In the genomic region with DNA sequence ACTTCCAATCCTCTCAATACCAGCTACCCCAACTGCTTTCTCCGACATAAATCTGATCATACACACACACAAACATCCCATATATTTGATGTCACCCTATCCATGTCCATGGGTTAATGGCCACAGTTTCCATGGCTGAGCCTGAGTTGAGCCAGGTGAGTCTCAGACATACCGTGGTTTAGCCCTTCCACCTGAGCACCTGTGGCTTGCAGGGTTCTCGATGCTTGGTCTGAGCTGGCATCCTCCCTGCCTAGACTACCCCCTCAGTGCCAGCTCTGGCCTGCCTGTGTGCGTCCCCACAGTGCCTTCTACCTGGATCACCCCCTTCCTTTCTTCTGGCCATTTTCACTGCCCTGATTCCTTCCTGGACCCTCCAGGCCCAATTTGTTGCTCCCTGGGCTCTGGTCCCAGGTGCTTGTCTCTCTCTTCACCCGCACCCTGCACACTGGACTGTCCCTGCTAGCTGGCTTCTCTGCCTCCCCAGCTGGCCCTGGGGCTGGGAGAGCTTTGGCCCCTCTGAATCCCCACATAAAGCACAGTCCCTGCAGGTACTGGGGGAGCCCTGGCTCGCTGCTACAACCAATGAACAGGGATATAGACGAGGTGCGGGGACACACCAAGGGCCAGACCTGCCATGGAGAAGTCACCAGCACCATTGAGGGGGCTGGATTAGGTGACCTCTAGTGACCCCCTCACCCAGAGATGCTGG, we compare ENCODE assay signal across 28 cellular contexts. TPM values are rescaled to one million over a fixed set of nuclear protein-coding genes. Genes with fewer than 3 reads are reported as not detected.
A peak's percentile ranks its signal among the peaks of the same experiment; 100 is the strongest.
DNase-seq lines count a peak whose midpoint lies in the region; ATAC-seq, FAIRE-seq and TF ChIP-seq lines count a peak whose summit lies in the region.
"Had no signal": no experiment of that assay in that cellular context is flagged by ENCODE, and none has a peak within 500 bp of the region (broad histone marks: within the 10 kb centered on the region; RNA-seq: fewer than 3 reads in every experiment).

No MANE protein-coding gene starts in this region.

- TF ChIP-seq POLR2A in K562 (conservative IDR thresholded peaks at IDR 0.05) = peak; percentile 47

- H3K9me3 Mint-ChIP-seq in activated CD4-positive, alpha-beta memory T cell treated with anti-CD3 and anti-CD28 coated beads for 36 hours = no peaks in the 10 kb centered on the region
- no peaks in the 10 kb centered on the region for H3K9me3 Mint-ChIP-seq in activated CD4-positive, alpha-beta memory T cell treated with anti-CD3 and anti-CD28 coated beads, Interleukin-2, amount 10 ng/mL, durations not matched to agents 7 days and 5 days
- H3K9me3 Mint-ChIP-seq in HFFc6 (no peaks in the 10 kb centered on the region), neural progenitor cell (no peaks in the 10 kb centered on the region)
- H3K9me3 Mint-ChIP-seq: activated T-cell treated with anti-CD3 and anti-CD28 coated beads, Interleukin-2, amount 50 U/mL, for 72 hours had no signal

- TF ChIP-seq CTCF in HFFc6 (IDR thresholded peaks at IDR 0.05) = no peak
- TF ChIP-seq CTCF in K562 (IDR thresholded peaks at IDR 0.05 in 2 of 3, conservative IDR thresholded peaks at IDR 0.05 in 1 of 3; ENCODE audit: insufficient read depth in 2 of 3, low read depth in 1 of 3, low read length in 3 of 3) = no peak
- no peak for TF ChIP-seq CTCF in neural progenitor cell (IDR thresholded peaks at IDR 0.05)

- intact Hi-C loops in activated CD4-positive, alpha-beta memory T cell treated with anti-CD3 and anti-CD28 coated beads for 36 hours (cut with micrococcal nuclease) = no loop called here
- intact Hi-C loops in K562 (cut with micrococcal nuclease) = no loop called here

- H3K4me1 ChIP-seq in K562 (replicated peaks in 1 of 2; ENCODE audit: control insufficient read depth in 2 of 2, insufficient read depth in 2 of 2, low read length in 2 of 2) = peaks cover 10 to 58% of the 10 kb centered on the region in 2 experiments; a peak in 4 of 5 replicates
- H3K4me1 ChIP-seq in neural progenitor cell = peaks cover 14% of the 10 kb centered on the region
- H3K4me1 ChIP-seq: gastroesophageal sphincter, right atrium auricular region had no signal

- no peaks in the 10 kb centered on the region for H3K27me3 Mint-ChIP-seq in activated CD4-positive, alpha-beta memory T cell treated with anti-CD3 and anti-CD28 coated beads for 36 hours
- H3K27me3 Mint-ChIP-seq in activated CD4-positive, alpha-beta memory T cell treated with anti-CD3 and anti-CD28 coated beads, Interleukin-2, amount 10 ng/mL, durations not matched to agents 7 days and 5 days = no peaks in the 10 kb centered on the region
- H3K27me3 Mint-ChIP-seq in HFFc6 (ENCODE audit: insufficient read depth) = peaks cover 4% of the 10 kb centered on the region
- peaks cover 7% of the 10 kb centered on the region for H3K27me3 Mint-ChIP-seq in neural progenitor cell (ENCODE audit: insufficient read depth, low read depth)

- H3K9me3 ChIP-seq in K562 (replicated peaks; ENCODE audit: control insufficient read depth, insufficient read depth, low read depth, low read length) (no peaks in the 10 kb centered on the region), neural progenitor cell (ENCODE audit: low read depth) (no peaks in the 10 kb centered on the region)
- H3K9me3 ChIP-seq: adrenal gland, BLaER1, gastroesophageal sphincter, right atrium auricular region, suprapubic skin had no signal

- H3K4me2 ChIP-seq in K562 (ENCODE audit: insufficient read depth, low read length) (no peak overlapping the region), neural progenitor cell (peak overlapping the region; percentile 50)
- H3K4me2 ChIP-seq: BLaER1 had no signal

- H4K20me1 ChIP-seq in K562 (replicated peaks; ENCODE audit: control insufficient read depth, insufficient read depth, low read length) = no peaks in the 10 kb centered on the region; the same call in 1 of the 2 replicates
- H4K20me1 ChIP-seq in neural progenitor cell (ENCODE audit: low read depth) = peaks cover 7% of the 10 kb centered on the region

- H3K9me1 ChIP-seq in K562 (ENCODE audit: control insufficient read depth, insufficient read depth, low read length) = peaks cover 3% of the 10 kb centered on the region

- no peak for TF ChIP-seq EP300 in K562 (IDR thresholded peaks at IDR 0.05; ENCODE audit: low read length)

- no peak for DNase-seq in activated CD4-positive, alpha-beta memory T cell treated with anti-CD3 and anti-CD28 coated beads for 36 hours
- no peak for DNase-seq in activated CD4-positive, alpha-beta memory T cell treated with anti-CD3 and anti-CD28 coated beads, Interleukin-2, amount 10 ng/mL, durations not matched to agents 7 days and 5 days
- DNase-seq in HFFc6 (no peak), K562 (ENCODE audit: extremely low read depth in 1 of 4, low spot score in 3 of 4) (no peak), neural progenitor cell (ENCODE audit: low spot score) (no peak)
- DNase-seq: activated CD8-positive, alpha-beta memory T cell treated with anti-CD3 and anti-CD28 coated beads for 24 hours; activated T-cell treated with anti-CD3 and anti-CD28 coated beads, Interleukin-2, amount 50 U/mL, for 72 hours; adrenal gland; DMS153; GDM1; KBM-7; kidney glomerular epithelial cell; MV-4-11; NCI-H1930; NCI-H226; stimulated activated CD8-positive, alpha-beta memory T cell treated with anti-CD3 and anti-CD28 coated beads, Interleukin-4, amount 100 ng/mL, for 48 hours; T-helper 2 cell had no signal

- CTCF ChIA-PET in activated CD4-positive, alpha-beta memory T cell treated with anti-CD3 and anti-CD28 coated beads for 36 hours (lab: Charles Lee) = no interaction called here
- CTCF ChIA-PET in activated CD4-positive, alpha-beta memory T cell treated with anti-CD3 and anti-CD28 coated beads, Interleukin-2, amount 10 ng/mL, durations not matched to agents 7 days and 5 days (lab: Charles Lee) = no interaction called here
- CTCF ChIA-PET in K562 (lab: Yijun Ruan, JAX; ENCODE audit: low intra/inter-chr PET ratio) = no interaction called here

- no peak for FAIRE-seq in K562 (lab: Jason Lieb, UNC)
- FAIRE-seq: A204.1 had no signal

- no peak for TF ChIP-seq RAD21 in K562 (CRISPR knock-in tag; conservative IDR thresholded peaks at IDR 0.05 in 1 of 2, IDR thresholded peaks at IDR 0.05 in 1 of 2)

- no peaks in the 10 kb centered on the region for H3K4me1 Mint-ChIP-seq in activated CD4-positive, alpha-beta memory T cell treated with anti-CD3 and anti-CD28 coated beads for 36 hours (ENCODE audit: low read depth)
- no peaks in the 10 kb centered on the region for H3K4me1 Mint-ChIP-seq in activated CD4-positive, alpha-beta memory T cell treated with anti-CD3 and anti-CD28 coated beads, Interleukin-2, amount 10 ng/mL, durations not matched to agents 7 days and 5 days
- peaks cover 24% of the 10 kb centered on the region for H3K4me1 Mint-ChIP-seq in HFFc6 (ENCODE audit: low read depth)
- H3K4me1 Mint-ChIP-seq in neural progenitor cell = peaks cover 7% of the 10 kb centered on the region

- 83% methylated on average over 8 of the region's 8 CpGs for WGBS in K562 (ENCODE audit: insufficient coverage, low coverage, missing lambda C conversion rate)

- H2AFZ ChIP-seq in K562 (ENCODE audit: low read depth, low read length) (no peak overlapping the region), neural progenitor cell (replicated peaks) (no peak overlapping the region)

- H3K27ac Mint-ChIP-seq in activated CD4-positive, alpha-beta memory T cell treated with anti-CD3 and anti-CD28 coated beads for 36 hours = peak overlapping the region; percentile 9
- H3K27ac Mint-ChIP-seq in activated CD4-positive, alpha-beta memory T cell treated with anti-CD3 and anti-CD28 coated beads, Interleukin-2, amount 10 ng/mL, durations not matched to agents 7 days and 5 days = no peak overlapping the region
- H3K27ac Mint-ChIP-seq in HFFc6 = peak overlapping the region; percentile 75
- H3K27ac Mint-ChIP-seq in neural progenitor cell = peak overlapping the region; percentile 63
- H3K27ac Mint-ChIP-seq: activated T-cell treated with anti-CD3 and anti-CD28 coated beads, Interleukin-2, amount 50 U/mL, for 72 hours had no signal

- H3K27me3 ChIP-seq in K562 (ENCODE audit: control insufficient read depth in 2 of 2, insufficient read depth in 2 of 2, low read length in 2 of 2) = no peaks in the 10 kb centered on the region
- H3K27me3 ChIP-seq in neural progenitor cell = no peaks in the 10 kb centered on the region
- H3K27me3 ChIP-seq: adrenal gland, BLaER1, cardiac muscle cell, gastroesophageal sphincter, right atrium auricular region, suprapubic skin had no signal

- no peak overlapping the region for H3K4me3 Mint-ChIP-seq in activated CD4-positive, alpha-beta memory T cell treated with anti-CD3 and anti-CD28 coated beads for 36 hours
- no peak overlapping the region for H3K4me3 Mint-ChIP-seq in activated CD4-positive, alpha-beta memory T cell treated with anti-CD3 and anti-CD28 coated beads, Interleukin-2, amount 10 ng/mL, durations not matched to agents 7 days and 5 days
- H3K4me3 Mint-ChIP-seq in HFFc6 = no peak overlapping the region
- H3K4me3 Mint-ChIP-seq in neural progenitor cell = peak overlapping the region; percentile 23
- H3K4me3 Mint-ChIP-seq: activated T-cell treated with anti-CD3 and anti-CD28 coated beads, Interleukin-2, amount 50 U/mL, for 72 hours had no signal

- peak overlapping the region in 1 of 2 experiments; percentile 80; a peak in 1 of 4 replicates for H3K9ac ChIP-seq in K562 (ENCODE audit: insufficient read depth in 1 of 2, low read depth in 2 of 2, low read length in 2 of 2)
- H3K9ac ChIP-seq in neural progenitor cell = no peak overlapping the region
- H3K9ac ChIP-seq: BLaER1 had no signal

- H3K4me3 ChIP-seq in K562 (no peak overlapping the region), neural progenitor cell (no peak overlapping the region)
- H3K4me3 ChIP-seq: adrenal gland, BLaER1, cardiac muscle cell, gastroesophageal sphincter, right atrium auricular region, suprapubic skin had no signal

- H3K79me2 ChIP-seq in K562 (ENCODE audit: control insufficient read depth, insufficient read depth, low read length) (no peaks in the 10 kb centered on the region), neural progenitor cell (ENCODE audit: low read depth) (no peaks in the 10 kb centered on the region)

- H3K36me3 ChIP-seq in K562 (ENCODE audit: control insufficient read depth, insufficient read depth, low read length) (peaks cover 37% of the 10 kb centered on the region; the same call in 2 of the 3 replicates), neural progenitor cell (no peaks in the 10 kb centered on the region)
- H3K36me3 ChIP-seq: right atrium auricular region had no signal

- POLR2A ChIA-PET in activated CD4-positive, alpha-beta memory T cell treated with anti-CD3 and anti-CD28 coated beads for 36 hours (lab: Charles Lee) = interaction anchor here (0.8 to 1.6 kb wide), 2 partner anchors 8 to 27 kb away, joined by 3 to 4 read pairs; no protein-coding TSS in a partner anchor
- POLR2A ChIA-PET in activated CD4-positive, alpha-beta memory T cell treated with anti-CD3 and anti-CD28 coated beads, Interleukin-2, amount 10 ng/mL, durations not matched to agents 7 days and 5 days (lab: Charles Lee) = no interaction called here
- POLR2A ChIA-PET in K562 (lab: Yijun Ruan, JAX) = interaction anchor here (0.6 to 3.8 kb wide), 3 partner anchors 12 to 270 kb away, joined by 3 to 21 read pairs (median 3); a partner anchor contains a TSS

- H3K27ac ChIP-seq in K562 (ENCODE audit: extremely low read depth, low read depth, low read length) (no peak overlapping the region), neural progenitor cell (peak overlapping the region; percentile 53)
- H3K27ac ChIP-seq: BLaER1, cardiac muscle cell, gastroesophageal sphincter, right atrium auricular region, suprapubic skin, VCaP had no signal

- in situ Hi-C loops in K562 (cut with MboI) = no loop called here

- no TSS peak for BruUV-seq in K562 (replicated peaks; lab: Mats Ljungman, UMichigan)

- ATAC-seq in K562 (no peak), HG02588 (IDR thresholded peaks at IDR 0.05; ENCODE audit: unreplicated experiment) (no peak), esophagus mucosa (no peak), GM21515 (IDR thresholded peaks at IDR 0.05; ENCODE audit: unreplicated experiment) (no peak)
- ATAC-seq: activated T-cell treated with anti-CD3 and anti-CD28 coated beads, Interleukin-2, amount 50 U/mL, for 72 hours; gastroesophageal sphincter had no signal

- H3K36me3 Mint-ChIP-seq in activated CD4-positive, alpha-beta memory T cell treated with anti-CD3 and anti-CD28 coated beads for 36 hours = peaks cover 3% of the 10 kb centered on the region
- H3K36me3 Mint-ChIP-seq in activated CD4-positive, alpha-beta memory T cell treated with anti-CD3 and anti-CD28 coated beads, Interleukin-2, amount 10 ng/mL, durations not matched to agents 7 days and 5 days (ENCODE audit: low read depth) = peaks cover 15% of the 10 kb centered on the region
- no peaks in the 10 kb centered on the region for H3K36me3 Mint-ChIP-seq in HFFc6 (ENCODE audit: low read depth)
- peaks cover 6% of the 10 kb centered on the region for H3K36me3 Mint-ChIP-seq in neural progenitor cell

- peaks cover 12% of the 10 kb centered on the region for H3F3A ChIP-seq in neural progenitor cell (ENCODE audit: low read depth)

RNA-seq across cellular contexts. Expression of a gene that starts 7.4 kb away (rescaled TPM):
- total RNA-seq in activated CD4-positive, alpha-beta memory T cell treated with anti-CD3 and anti-CD28 coated beads for 36 hours = 1 to 10 TPM; 5.1 to 5.9 TPM
- 1 to 10 TPM; 7.3 to 8.3 TPM for total RNA-seq in activated CD4-positive, alpha-beta memory T cell treated with anti-CD3 and anti-CD28 coated beads, Interleukin-2, amount 10 ng/mL, durations not matched to agents 7 days and 5 days
- 1 to 10 TPM in 3 of 6 experiments, under 1 TPM in 3; 0.79 to 1.3 (median 1.1) TPM for total RNA-seq in HFFc6 (2021; fragmentation: NEBNext Ultra II Directional; extraction: Animal tissue kit (Norgen Biotek cat#: 25700))
- total RNA-seq in K562 (2011; cell fraction: chromatin; rRNA removed; ENCODE audit: low replicate concordance) = 12.1 and 42.9 TPM in 2 replicates
- total RNA-seq in K562 (2011; cell fraction: nucleolus; rRNA removed) = 32.0 and 40.1 TPM in 2 replicates
- 12.4 and 17.4 TPM in 2 replicates for total RNA-seq in K562 (2011; cell fraction: nucleoplasm; rRNA removed)
- total RNA-seq in K562 (2014; rRNA removed) (1.9 and 3.1 TPM in 2 replicates), K562 (2014; rRNA removed; fragmentation: Illumina TruSeq; extraction: Trizol) (0.48 and 0.58 TPM in 2 replicates), K562 (2015; rRNA removed; fragmentation: Illumina TruSeq; extraction: Trizol) (1.5 and 1.7 TPM in 2 replicates), K562 (2021) (3.9 and 4.6 TPM in 2 replicates), neural progenitor cell (ENCODE audit: low replicate concordance) (1.9 TPM in 1 of 2 replicates, not detected in the other), esophagus mucosa (26.3 TPM)
- polyA plus RNA-seq in K562 (2011; rRNA removed) (2.5 and 4.0 TPM in 2 replicates), K562 (2014; fragmentation: Illumina TruSeq; extraction: Trizol) (0.82 and 1.3 TPM in 2 replicates), K562 (2014; fragmentation: Nextera tagmentation; extraction: Ambion mirVana) (under 1 TPM; 0.04 to 0.06 TPM), K562 (2014; rRNA removed) (5.1 and 5.2 TPM in 2 replicates)
- 2.2 and 3.1 TPM in 2 replicates for polyA plus RNA-seq in K562 (2011; cell fraction: cytosol; rRNA removed)
- 35.2 and 59.8 TPM in 2 replicates for polyA plus RNA-seq in K562 (2011; cell fraction: nucleus; rRNA removed)
- 3.7 and 5.7 TPM in 2 replicates for polyA plus RNA-seq in K562 (2012)
- polyA minus RNA-seq in K562 (2011; rRNA and poly(A)+ RNA removed) = 0.51 and 0.53 TPM in 2 replicates
- polyA minus RNA-seq in K562 (2011; cell fraction: cytosol; rRNA and poly(A)+ RNA removed) = 0.57 and 1.3 TPM in 2 replicates
- polyA minus RNA-seq in K562 (2011; cell fraction: nucleus; rRNA and poly(A)+ RNA removed) = 5.8 and 7.3 TPM in 2 replicates

RNA-seq across cellular contexts. Expression of a gene that starts 14.3 kb away (rescaled TPM):
- total RNA-seq in activated CD4-positive, alpha-beta memory T cell treated with anti-CD3 and anti-CD28 coated beads for 36 hours = 10 to 100 TPM; 91.6 to 92.3 TPM
- 100 to 1,000 TPM; 127 to 131 TPM for total RNA-seq in activated CD4-positive, alpha-beta memory T cell treated with anti-CD3 and anti-CD28 coated beads, Interleukin-2, amount 10 ng/mL, durations not matched to agents 7 days and 5 days
- 10 to 100 TPM; 52.9 to 64.7 (median 61.0) TPM for total RNA-seq in HFFc6 (2021; fragmentation: NEBNext Ultra II Directional; extraction: Animal tissue kit (Norgen Biotek cat#: 25700))
- total RNA-seq in K562 (2011; cell fraction: chromatin; rRNA removed; ENCODE audit: low replicate concordance) = 211 and 651 TPM in 2 replicates
- total RNA-seq in K562 (2011; cell fraction: nucleolus; rRNA removed) = 388 and 435 TPM in 2 replicates
- total RNA-seq in K562 (2011; cell fraction: nucleoplasm; rRNA removed) = 240 and 280 TPM in 2 replicates
- 109 and 145 TPM in 2 replicates for total RNA-seq in K562 (2014; rRNA removed)
- 52.8 and 64.0 TPM in 2 replicates for total RNA-seq in K562 (2014; rRNA removed; fragmentation: Illumina TruSeq; extraction: Trizol)
- 105 and 106 TPM in 2 replicates for total RNA-seq in K562 (2015; rRNA removed; fragmentation: Illumina TruSeq; extraction: Trizol)
- 114 and 115 TPM in 2 replicates for total RNA-seq in K562 (2021)
- 83.4 and 101 TPM in 2 replicates for polyA plus RNA-seq in K562 (2011; rRNA removed)
- polyA plus RNA-seq in K562 (2011; cell fraction: cytosol; rRNA removed) = 110 and 215 TPM in 2 replicates
- 277 and 411 TPM in 2 replicates for polyA plus RNA-seq in K562 (2011; cell fraction: nucleus; rRNA removed)
- 96.3 and 105 TPM in 2 replicates for polyA plus RNA-seq in K562 (2012)
- 127 and 129 TPM in 2 replicates for polyA plus RNA-seq in K562 (2014; fragmentation: Illumina TruSeq; extraction: Trizol)
- 10 to 100 TPM in 1 of 2 experiments, 1 to 10 TPM in 1; 9.7 to 18.9 TPM for polyA plus RNA-seq in K562 (2014; fragmentation: Nextera tagmentation; extraction: Ambion mirVana)
- polyA plus RNA-seq in K562 (2014; rRNA removed) = 139 and 150 TPM in 2 replicates
- 61.7 and 80.1 TPM in 2 replicates for polyA minus RNA-seq in K562 (2011; rRNA and poly(A)+ RNA removed)
- 51.9 and 58.9 TPM in 2 replicates for polyA minus RNA-seq in K562 (2011; cell fraction: cytosol; rRNA and poly(A)+ RNA removed)
- polyA minus RNA-seq in K562 (2011; cell fraction: nucleus; rRNA and poly(A)+ RNA removed) = 108 and 112 TPM in 2 replicates
- 35.3 and 101 TPM in 2 replicates for total RNA-seq in neural progenitor cell (ENCODE audit: low replicate concordance)
- 36.6 TPM for total RNA-seq in esophagus mucosa

RNA-seq across cellular contexts. Expression of a gene that starts 16.3 kb away (rescaled TPM):
- not detected for total RNA-seq in activated CD4-positive, alpha-beta memory T cell treated with anti-CD3 and anti-CD28 coated beads for 36 hours
- total RNA-seq in activated CD4-positive, alpha-beta memory T cell treated with anti-CD3 and anti-CD28 coated beads, Interleukin-2, amount 10 ng/mL, durations not matched to agents 7 days and 5 days = not detected
- under 1 TPM in 1 of 6 experiments, not detected in 5; 0.18 TPM for total RNA-seq in HFFc6 (2021; fragmentation: NEBNext Ultra II Directional; extraction: Animal tissue kit (Norgen Biotek cat#: 25700))
- total RNA-seq in K562 (2011; cell fraction: chromatin; rRNA removed; ENCODE audit: low replicate concordance) = not detected in 2 replicates
- total RNA-seq in K562 (2011; cell fraction: nucleolus; rRNA removed) = not detected in 2 replicates
- total RNA-seq in K562 (2011; cell fraction: nucleoplasm; rRNA removed) = not detected in 2 replicates
- total RNA-seq in K562 (2014; rRNA removed) (0.12 TPM in 1 of 2 replicates, not detected in the other), K562 (2014; rRNA removed; fragmentation: Illumina TruSeq; extraction: Trizol) (not detected in 2 replicates), K562 (2015; rRNA removed; fragmentation: Illumina TruSeq; extraction: Trizol) (not detected in 2 replicates), K562 (2021) (not detected in 2 replicates), neural progenitor cell (ENCODE audit: low replicate concordance) (not detected in 2 replicates), esophagus mucosa (1.4 TPM)
- polyA plus RNA-seq in K562 (2011; rRNA removed) (0.08 TPM in 1 of 2 replicates, not detected in the other), K562 (2014; fragmentation: Illumina TruSeq; extraction: Trizol) (not detected in 2 replicates), K562 (2014; fragmentation: Nextera tagmentation; extraction: Ambion mirVana) (not detected), K562 (2014; rRNA removed) (not detected in 2 replicates)
- polyA plus RNA-seq in K562 (2011; cell fraction: cytosol; rRNA removed) = 0.04 and 0.12 TPM in 2 replicates
- 0.11 TPM in 1 of 2 replicates, not detected in the other for polyA plus RNA-seq in K562 (2011; cell fraction: nucleus; rRNA removed)
- polyA plus RNA-seq in K562 (2012) = 0.10 and 0.11 TPM in 2 replicates
- not detected in 2 replicates for polyA minus RNA-seq in K562 (2011; rRNA and poly(A)+ RNA removed)
- polyA minus RNA-seq in K562 (2011; cell fraction: cytosol; rRNA and poly(A)+ RNA removed) = not detected in 2 replicates
- not detected in 2 replicates for polyA minus RNA-seq in K562 (2011; cell fraction: nucleus; rRNA and poly(A)+ RNA removed)
- total RNA-seq: activated T-cell treated with anti-CD3 and anti-CD28 coated beads, Interleukin-2, amount 50 U/mL, for 72 hours; SK-MEL-5 had no signal

RNA-seq across cellular contexts. Expression of a gene that starts 20.6 kb away (rescaled TPM):
- 10 to 100 TPM; 36.7 to 39.3 TPM for total RNA-seq in activated CD4-positive, alpha-beta memory T cell treated with anti-CD3 and anti-CD28 coated beads for 36 hours
- total RNA-seq in activated CD4-positive, alpha-beta memory T cell treated with anti-CD3 and anti-CD28 coated beads, Interleukin-2, amount 10 ng/mL, durations not matched to agents 7 days and 5 days = 10 to 100 TPM; 39.6 to 39.7 TPM
- total RNA-seq in HFFc6 (2021; fragmentation: NEBNext Ultra II Directional; extraction: Animal tissue kit (Norgen Biotek cat#: 25700)) = 10 to 100 TPM; 50.9 to 67.8 (median 58.4) TPM
- total RNA-seq in K562 (2011; cell fraction: chromatin; rRNA removed; ENCODE audit: low replicate concordance) = 63.5 and 134 TPM in 2 replicates
- 154 and 182 TPM in 2 replicates for total RNA-seq in K562 (2011; cell fraction: nucleolus; rRNA removed)
- 105 and 122 TPM in 2 replicates for total RNA-seq in K562 (2011; cell fraction: nucleoplasm; rRNA removed)
- total RNA-seq in K562 (2014; rRNA removed) (43.6 and 46.8 TPM in 2 replicates), K562 (2014; rRNA removed; fragmentation: Illumina TruSeq; extraction: Trizol) (25.2 and 31.8 TPM in 2 replicates), K562 (2015; rRNA removed; fragmentation: Illumina TruSeq; extraction: Trizol) (33.3 and 37.4 TPM in 2 replicates), K562 (2021) (46.5 and 54.3 TPM in 2 replicates), neural progenitor cell (ENCODE audit: low replicate concordance) (27.3 and 39.4 TPM in 2 replicates), esophagus mucosa (25.3 TPM)
- polyA plus RNA-seq in K562 (2011; rRNA removed) (55.8 and 67.8 TPM in 2 replicates), K562 (2014; fragmentation: Illumina TruSeq; extraction: Trizol) (54.1 and 61.7 TPM in 2 replicates), K562 (2014; fragmentation: Nextera tagmentation; extraction: Ambion mirVana) (100 to 1,000 TPM; 233 to 239 TPM), K562 (2014; rRNA removed) (64.4 and 72.6 TPM in 2 replicates)
- 113 and 129 TPM in 2 replicates for polyA plus RNA-seq in K562 (2011; cell fraction: cytosol; rRNA removed)
- polyA plus RNA-seq in K562 (2011; cell fraction: nucleus; rRNA removed) = 65.0 and 95.7 TPM in 2 replicates
- polyA plus RNA-seq in K562 (2012) = 48.4 and 51.3 TPM in 2 replicates
- polyA minus RNA-seq in K562 (2011; rRNA and poly(A)+ RNA removed) = 48.1 and 54.8 TPM in 2 replicates
- polyA minus RNA-seq in K562 (2011; cell fraction: cytosol; rRNA and poly(A)+ RNA removed) = 21.3 and 27.6 TPM in 2 replicates
- polyA minus RNA-seq in K562 (2011; cell fraction: nucleus; rRNA and poly(A)+ RNA removed) = 32.0 and 42.5 TPM in 2 replicates

RNA-seq across cellular contexts. Expression of a gene that starts 22.5 kb away (rescaled TPM):
- 10 to 100 TPM; 37.3 to 38.3 TPM for total RNA-seq in activated CD4-positive, alpha-beta memory T cell treated with anti-CD3 and anti-CD28 coated beads for 36 hours
- total RNA-seq in activated CD4-positive, alpha-beta memory T cell treated with anti-CD3 and anti-CD28 coated beads, Interleukin-2, amount 10 ng/mL, durations not matched to agents 7 days and 5 days = 10 to 100 TPM; 63.9 to 70.9 TPM
- 10 to 100 TPM in 5 of 6 experiments, 1 to 10 TPM in 1; 9.6 to 13.8 (median 11.6) TPM for total RNA-seq in HFFc6 (2021; fragmentation: NEBNext Ultra II Directional; extraction: Animal tissue kit (Norgen Biotek cat#: 25700))
- 49.6 and 111 TPM in 2 replicates for total RNA-seq in K562 (2011; cell fraction: chromatin; rRNA removed; ENCODE audit: low replicate concordance)
- total RNA-seq in K562 (2011; cell fraction: nucleolus; rRNA removed) = 67.4 and 83.6 TPM in 2 replicates
- total RNA-seq in K562 (2011; cell fraction: nucleoplasm; rRNA removed) = 53.7 and 59.5 TPM in 2 replicates
- 10.3 and 13.2 TPM in 2 replicates for total RNA-seq in K562 (2014; rRNA removed)
- total RNA-seq in K562 (2014; rRNA removed; fragmentation: Illumina TruSeq; extraction: Trizol) = 5.6 and 6.0 TPM in 2 replicates
- 9.2 and 9.9 TPM in 2 replicates for total RNA-seq in K562 (2015; rRNA removed; fragmentation: Illumina TruSeq; extraction: Trizol)
- total RNA-seq in K562 (2021) = 16.6 and 16.9 TPM in 2 replicates
- 13.4 and 17.8 TPM in 2 replicates for polyA plus RNA-seq in K562 (2011; rRNA removed)
- polyA plus RNA-seq in K562 (2011; cell fraction: cytosol; rRNA removed) = 19.3 and 25.9 TPM in 2 replicates
- polyA plus RNA-seq in K562 (2011; cell fraction: nucleus; rRNA removed) = 127 and 197 TPM in 2 replicates
- 18.3 and 21.0 TPM in 2 replicates for polyA plus RNA-seq in K562 (2012)
- 10.6 and 12.0 TPM in 2 replicates for polyA plus RNA-seq in K562 (2014; fragmentation: Illumina TruSeq; extraction: Trizol)
- 1 to 10 TPM; 3.4 to 3.8 TPM for polyA plus RNA-seq in K562 (2014; fragmentation: Nextera tagmentation; extraction: Ambion mirVana)
- polyA plus RNA-seq in K562 (2014; rRNA removed) = 20.5 and 27.5 TPM in 2 replicates
- polyA minus RNA-seq in K562 (2011; rRNA and poly(A)+ RNA removed) = 5.0 and 6.0 TPM in 2 replicates
- polyA minus RNA-seq in K562 (2011; cell fraction: cytosol; rRNA and poly(A)+ RNA removed) = 5.5 and 9.5 TPM in 2 replicates
- 28.1 and 37.3 TPM in 2 replicates for polyA minus RNA-seq in K562 (2011; cell fraction: nucleus; rRNA and poly(A)+ RNA removed)
- 15.7 and 50.9 TPM in 2 replicates for total RNA-seq in neural progenitor cell (ENCODE audit: low replicate concordance)
- total RNA-seq in esophagus mucosa = 7.8 TPM
